In genomic region chr6:162882817-162883481, GRCh38 we compare ENCODE assay signal across 26 cellular contexts.
"Had no signal": no experiment of that assay in that cellular context is flagged by ENCODE, and none has a peak within 500 bp of the region (broad histone marks: within the 10 kb centered on the region; RNA-seq: fewer than 3 reads in every experiment).

No MANE protein-coding gene starts in this region.

- H3K27me3 ChIP-seq: adrenal gland had no signal

- H3K36me3 ChIP-seq: adrenal gland had no signal

- H3K9me3 ChIP-seq: adrenal gland had no signal

- H3K4me1 ChIP-seq: adrenal gland had no signal

- H3K27ac ChIP-seq: adrenal gland had no signal

- ATAC-seq: activated T-cell treated with anti-CD3 and anti-CD28 coated beads, Interleukin-2, amount 50 U/mL, for 72 hours; K562; T-cell had no signal

- H3K4me3 ChIP-seq: adrenal gland, K562 had no signal

- DNase-seq: activated CD4-positive, alpha-beta memory T cell treated with anti-CD3 and anti-CD28 coated beads for 36 hours; activated CD4-positive, alpha-beta T cell treated with anti-CD3 and anti-CD28 coated beads, Interleukin-2, amount 10 ng/mL, durations not matched to agents 7 days and 5 days; activated CD4-positive, CD25-positive, alpha-beta regulatory T cell; activated CD8-positive, alpha-beta memory T cell treated with anti-CD3 and anti-CD28 coated beads, Interleukin-2, amount 50 U/mL, for 4 hours; activated gamma-delta T cell treated with Interleukin-2 at 50 U/mL for 16 hours; activated naive CD4-positive, alpha-beta T cell treated with anti-CD3 and anti-CD28 coated beads, Interleukin-2, amount 10 ng/mL, durations not matched to agents 7 days and 5 days; activated naive CD8-positive, alpha-beta T cell treated with anti-CD3 and anti-CD28 coated beads, Interleukin-2, amount 10 ng/mL, durations not matched to agents 7 days and 5 days; activated T-cell treated with anti-CD3 and anti-CD28 coated beads, Interleukin-2, amount 50 U/mL, for 72 hours; adrenal gland; anterior cingulate cortex; caudate nucleus; Karpas-422; NCI-H1048; NCI-H146; NCI-H187 treated with DMSO at 0.1 percent for 48 hours; NCI-H2081 treated with DMSO at 0.1 percent for 48 hours; NCI-H345; NCI-H510A; NCI-H526 treated with DMSO at 0.1 percent for 48 hours; NCI-H82; SIG-M5; T-cell; T-helper 2 cell; T1000 had no signal

- FAIRE-seq: K562, TTC549 had no signal
